11 cellular contexts compared by ENCODE assay signal in genomic region chr2:84878896-84879594, GRCh38. TPM values are rescaled to one million over a fixed set of nuclear protein-coding genes. Genes with fewer than 3 reads are reported as not detected.
DNase-seq lines count a peak whose midpoint lies in the region; ATAC-seq and TF ChIP-seq lines count a peak whose summit lies in the region.
"Had no signal": no experiment of that assay in that cellular context is flagged by ENCODE, and none has a peak within 500 bp of the region (broad histone marks: within the 10 kb centered on the region; RNA-seq: fewer than 3 reads in every experiment).

No MANE protein-coding gene starts in this region.

- DNase-seq in activated naive CD4-positive, alpha-beta T cell treated with Interleukin-2 at 50 U/mL for 16 hours = no peak
- DNase-seq in activated T-helper 2 cell treated with anti-CD3 and anti-CD28 coated beads, Interferon-gamma antibody, Interleukin-2, Interleukin-4, amounts not matched to agents 10 μg/mL and 5 μg/mL and 100 μg/mL, durations not matched to agents 14 hours and 24 hours and 36 hours (ENCODE audit: low spot score) = no peak
- no peak for DNase-seq in lower lobe of right lung
- no peak for DNase-seq in suprapubic skin (ENCODE audit: low spot score in 2 of 2)
- no peak for DNase-seq in kidney glomerular epithelial cell (lab: John Stamatoyannopoulos, UW)
- DNase-seq in ACHN = no peak
- DNase-seq: AML-193, WERI-Rb-1 had no signal

- 71% methylated on average over 7 of the region's 7 CpGs for WGBS in suprapubic skin

- in situ Hi-C loops in ACHN (cut with HindIII; ENCODE audit: low pct_ligation_motif_present, low pct_unique_long_range_greater_than_20kb, low sequenced_read_pairs) = no loop called here

- H3K27me3 Mint-ChIP-seq in activated naive CD4-positive, alpha-beta T cell treated with anti-CD3 and anti-CD28 coated beads, Interleukin-2, amount 50 U/mL, for 24 hours = no peaks in the 10 kb centered on the region
- no peaks in the 10 kb centered on the region for H3K27me3 Mint-ChIP-seq in activated T-helper 2 cell treated with anti-CD3 and anti-CD28 coated beads, Interferon-gamma antibody, Interleukin-2, Interleukin-4, amounts not matched to agents 10 μg/mL and 5 μg/mL and 100 μg/mL, durations not matched to agents 14 hours and 24 hours and 36 hours (ENCODE audit: low read depth)

- H3K36me3 ChIP-seq in lower lobe of right lung (no peaks in the 10 kb centered on the region), suprapubic skin (no peaks in the 10 kb centered on the region)
- H3K36me3 ChIP-seq: WERI-Rb-1 had no signal

- H3K27ac ChIP-seq in lower lobe of right lung = no peak overlapping the region
- no peak overlapping the region for H3K27ac ChIP-seq in suprapubic skin
- H3K27ac ChIP-seq: RWPE1, WERI-Rb-1 had no signal

- ATAC-seq in lower lobe of right lung (no peak), GM19351 (IDR thresholded peaks at IDR 0.05; ENCODE audit: unreplicated experiment) (no peak)

- H3K9me3 ChIP-seq in lower lobe of right lung (no peaks in the 10 kb centered on the region), suprapubic skin (no peaks in the 10 kb centered on the region)

- H3K4me3 ChIP-seq in lower lobe of right lung (peak overlapping the region; percentile 64), suprapubic skin (peak overlapping the region; percentile 66)

- no peaks in the 10 kb centered on the region for H3K9me3 Mint-ChIP-seq in activated naive CD4-positive, alpha-beta T cell treated with anti-CD3 and anti-CD28 coated beads, Interleukin-2, amount 50 U/mL, for 24 hours
- H3K9me3 Mint-ChIP-seq in activated T-helper 2 cell treated with anti-CD3 and anti-CD28 coated beads, Interferon-gamma antibody, Interleukin-2, Interleukin-4, amounts not matched to agents 10 μg/mL and 5 μg/mL and 100 μg/mL, durations not matched to agents 14 hours and 24 hours and 36 hours = no peaks in the 10 kb centered on the region

- peak overlapping the region; percentile 96 for H3K27ac Mint-ChIP-seq in activated naive CD4-positive, alpha-beta T cell treated with anti-CD3 and anti-CD28 coated beads, Interleukin-2, amount 50 U/mL, for 24 hours
- H3K27ac Mint-ChIP-seq in activated T-helper 2 cell treated with anti-CD3 and anti-CD28 coated beads, Interferon-gamma antibody, Interleukin-2, Interleukin-4, amounts not matched to agents 10 μg/mL and 5 μg/mL and 100 μg/mL, durations not matched to agents 14 hours and 24 hours and 36 hours = peak overlapping the region; percentile 84

- no peak for TF ChIP-seq POLR2A in suprapubic skin (IDR thresholded peaks at IDR 0.05)

- H3K4me1 ChIP-seq in lower lobe of right lung = peaks cover 29% of the 10 kb centered on the region
- peaks cover 31% of the 10 kb centered on the region for H3K4me1 ChIP-seq in suprapubic skin

- no peak for TF ChIP-seq EP300 in suprapubic skin (IDR thresholded peaks at IDR 0.05)

- peak overlapping the region; percentile 95 for H3K4me3 Mint-ChIP-seq in activated naive CD4-positive, alpha-beta T cell treated with anti-CD3 and anti-CD28 coated beads, Interleukin-2, amount 50 U/mL, for 24 hours
- peak overlapping the region; percentile 97 for H3K4me3 Mint-ChIP-seq in activated T-helper 2 cell treated with anti-CD3 and anti-CD28 coated beads, Interferon-gamma antibody, Interleukin-2, Interleukin-4, amounts not matched to agents 10 μg/mL and 5 μg/mL and 100 μg/mL, durations not matched to agents 14 hours and 24 hours and 36 hours (ENCODE audit: low read depth)

- H3K4me1 Mint-ChIP-seq in activated naive CD4-positive, alpha-beta T cell treated with anti-CD3 and anti-CD28 coated beads, Interleukin-2, amount 50 U/mL, for 24 hours = peaks cover 64% of the 10 kb centered on the region
- H3K4me1 Mint-ChIP-seq in activated T-helper 2 cell treated with anti-CD3 and anti-CD28 coated beads, Interferon-gamma antibody, Interleukin-2, Interleukin-4, amounts not matched to agents 10 μg/mL and 5 μg/mL and 100 μg/mL, durations not matched to agents 14 hours and 24 hours and 36 hours (ENCODE audit: low read depth) = peaks cover 64% of the 10 kb centered on the region

- peaks cover 12% of the 10 kb centered on the region for H3K36me3 Mint-ChIP-seq in activated naive CD4-positive, alpha-beta T cell treated with anti-CD3 and anti-CD28 coated beads, Interleukin-2, amount 50 U/mL, for 24 hours
- peaks cover 51% of the 10 kb centered on the region for H3K36me3 Mint-ChIP-seq in activated T-helper 2 cell treated with anti-CD3 and anti-CD28 coated beads, Interferon-gamma antibody, Interleukin-2, Interleukin-4, amounts not matched to agents 10 μg/mL and 5 μg/mL and 100 μg/mL, durations not matched to agents 14 hours and 24 hours and 36 hours (ENCODE audit: low read depth)

- TF ChIP-seq CTCF in lower lobe of right lung (IDR thresholded peaks at IDR 0.05) = no peak
- TF ChIP-seq CTCF in suprapubic skin (IDR thresholded peaks at IDR 0.05) = no peak

- peaks cover 18% of the 10 kb centered on the region for H3K27me3 ChIP-seq in lower lobe of right lung (ENCODE audit: low read depth)
- peaks cover 15% of the 10 kb centered on the region for H3K27me3 ChIP-seq in suprapubic skin

- intact Hi-C loops in activated T-helper 2 cell treated with anti-CD3 and anti-CD28 coated beads, Interferon-gamma antibody, Interleukin-2, Interleukin-4, amounts not matched to agents 10 μg/mL and 5 μg/mL and 100 μg/mL, durations not matched to agents 14 hours and 24 hours and 36 hours (cut with micrococcal nuclease) = no loop called here
- intact Hi-C loops in lower lobe of right lung (cut with DNase I) = no loop called here

RNA-seq across cellular contexts. Expression of gene TRABD2A, which starts 1.8 kb away (rescaled TPM):
- 67.9 and 71.2 TPM in 2 replicates for total RNA-seq in activated T-helper 2 cell treated with anti-CD3 and anti-CD28 coated beads, Interferon-gamma antibody, Interleukin-2, Interleukin-4, amounts not matched to agents 10 μg/mL and 5 μg/mL and 100 μg/mL, durations not matched to agents 14 hours and 24 hours and 36 hours
- total RNA-seq in lower lobe of right lung (5.4 TPM), suprapubic skin (1 to 10 TPM in 2 of 4 donors, under 1 TPM in 1, not detected in 1; 0.68 to 2.4 (median 1.7) TPM)

RNA-seq across cellular contexts. Expression of gene TMSB10, which starts 26.4 kb away (rescaled TPM):
- total RNA-seq in activated T-helper 2 cell treated with anti-CD3 and anti-CD28 coated beads, Interferon-gamma antibody, Interleukin-2, Interleukin-4, amounts not matched to agents 10 μg/mL and 5 μg/mL and 100 μg/mL, durations not matched to agents 14 hours and 24 hours and 36 hours = 2,676 and 2,847 TPM in 2 replicates
- total RNA-seq in lower lobe of right lung = 1,739 TPM
- total RNA-seq in suprapubic skin = 1,000 to 10,000 TPM in 2 of 4 donors, 100 to 1,000 TPM in 2; 859 to 1,108 (median 964) TPM

Comparison
In these comparisons a context has a peak if more than half of its experiments do, and no peak if none do; other contexts are left out.
1. RNA of gene TRABD2A, which starts 1.8 kb away (total RNA-seq): 67.9 to 71.2 TPM in activated T-helper 2 cell treated with anti-CD3 and anti-CD28 coated beads, Interferon-gamma antibody, Interleukin-2, Interleukin-4, amounts not matched to agents 10 μg/mL and 5 μg/mL and 100 μg/mL, durations not matched to agents 14 hours and 24 hours and 36 hours; 5.4 TPM in lower lobe of right lung (single experiment) and 0.68 to 2.4 TPM in suprapubic skin; every median in the first group is over 10 times any median in the second.